ENCODE assay signal across 1 cellular context in the genomic region with DNA sequence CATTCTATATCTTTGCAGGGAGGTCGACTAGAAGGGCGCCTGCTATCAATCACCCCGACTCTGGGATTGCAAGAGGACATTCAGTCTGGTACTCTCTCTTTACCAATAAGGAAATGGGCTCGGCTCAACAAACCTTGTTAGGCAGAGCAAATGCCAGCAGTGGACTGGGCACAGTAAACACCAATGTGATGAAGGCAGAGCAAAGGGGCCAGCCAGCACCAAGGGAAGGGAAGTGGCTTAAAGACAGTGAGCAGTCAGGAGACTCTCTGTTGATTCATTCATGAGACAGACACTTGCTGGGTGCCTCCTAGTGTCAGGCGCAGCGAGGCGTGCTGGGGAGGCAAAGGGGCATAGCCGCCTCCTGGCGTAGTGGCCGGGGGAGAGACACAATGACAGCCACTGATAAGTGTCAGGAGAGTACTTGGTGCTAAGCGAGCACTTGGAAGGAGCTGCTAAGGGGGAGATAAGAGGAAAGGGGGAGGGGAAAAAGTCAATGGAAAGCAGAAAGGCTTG.
TF ChIP-seq lines count a peak whose summit lies in the region.

No MANE protein-coding gene starts in this region.

TF ChIP-seq in WTC11, 78 proteins besides CTCF, POLR2A, EP300 and RAD21 (continued from another document):
- no peak for TF ChIP-seq PRDM15 (CRISPR knock-in tag; IDR thresholded peaks at IDR 0.05)
- no peak for TF ChIP-seq MXD4 (CRISPR knock-in tag; IDR thresholded peaks at IDR 0.05; ENCODE audit: borderline replicate concordance)
- TF ChIP-seq FOXK1 (CRISPR knock-in tag; IDR thresholded peaks at IDR 0.05): no peak
